ENCODE assay signal across 23 cellular contexts in the genomic region with DNA sequence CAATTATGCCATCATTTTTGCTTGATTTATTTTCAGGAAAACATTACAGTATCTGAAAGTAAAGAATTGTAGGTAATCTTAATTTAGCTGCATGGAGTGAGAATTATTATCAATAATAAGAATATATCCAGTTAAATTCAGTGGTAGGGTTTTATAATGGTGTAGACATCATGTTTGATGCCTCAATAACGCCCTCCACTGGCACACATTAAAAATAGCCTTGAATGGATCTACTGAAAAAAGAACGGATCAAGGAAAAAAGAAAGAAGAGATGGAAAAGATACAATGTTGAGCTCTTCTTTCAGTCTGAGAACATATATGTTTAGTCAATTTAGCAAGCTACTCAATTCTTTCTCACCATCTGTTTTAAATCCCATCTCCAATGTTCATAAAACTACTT.
A peak's percentile ranks its signal among the peaks of the same experiment; 100 is the strongest.
DNase-seq lines count a peak whose midpoint lies in the region; ATAC-seq and TF ChIP-seq lines count a peak whose summit lies in the region.
"Had no signal": no experiment of that assay in that cellular context is flagged by ENCODE, and none has a peak within 500 bp of the region (broad histone marks: within the 10 kb centered on the region; RNA-seq: fewer than 3 reads in every experiment).

No MANE protein-coding gene starts in this region.

- no peak for TF ChIP-seq RAD21 in SK-N-SH (IDR thresholded peaks at IDR 0.05; ENCODE audit: low read length)

- no peak for ATAC-seq in SK-N-SH treated with all-trans-retinoic acid at 6 μM for 48 hours
- 0 out of 2 replicates have a peak, but pooled peaks have one; percentile 10 for ATAC-seq in WTC11
- ATAC-seq in GM21786 (IDR thresholded peaks at IDR 0.05; ENCODE audit: unreplicated experiment) = no peak
- no peak for ATAC-seq in natural killer cell treated with Interleukin-12 subunit alpha and Interleukin-12 subunit beta and Interleukin-15 and Interleukin-18, amount 100 ng/mL, for 72 hours
- ATAC-seq: activated CD4-positive, CD25-positive, alpha-beta regulatory T cell treated with anti-CD3 and anti-CD28 coated beads, Interleukin-2, amount 50 U/mL, for 24 hours; lower lobe of right lung; right lobe of liver had no signal

- H3K79me2 ChIP-seq in SK-N-SH (ENCODE audit: insufficient read depth) = no peaks in the 10 kb centered on the region

- H3K27ac ChIP-seq in SK-N-SH (ENCODE audit: low read depth in 2 of 2, low read length in 1 of 2) = no peak overlapping the region
- H3K27ac ChIP-seq: KMS-11, lower lobe of right lung, right lobe of liver, testis had no signal

- WGBS in SK-N-SH (ENCODE audit: low lambda C conversion rate) = 1% methylated on average over 2 of the region's 2 CpGs

- H3K36me3 ChIP-seq in SK-N-SH (replicated peaks in 1 of 2; ENCODE audit: control insufficient read depth in 1 of 2, insufficient read depth in 2 of 2, low read length in 1 of 2) = no peaks in the 10 kb centered on the region
- H3K36me3 ChIP-seq: lower lobe of right lung, right lobe of liver had no signal

- no peak overlapping the region for H3K4me3 Mint-ChIP-seq in WTC11
- no peak overlapping the region for H3K4me3 Mint-ChIP-seq in natural killer cell treated with Interleukin-12 subunit alpha and Interleukin-12 subunit beta and Interleukin-15 and Interleukin-18, amount 100 ng/mL, for 72 hours
- H3K4me3 Mint-ChIP-seq: activated CD4-positive, alpha-beta memory T cell treated with anti-CD3 and anti-CD28 coated beads, Interleukin-2, amount 10 ng/mL, durations not matched to agents 7 days and 5 days; activated naive CD8-positive, alpha-beta T cell; CD14-positive monocyte had no signal

- no peak for TF ChIP-seq EP300 in SK-N-SH (IDR thresholded peaks at IDR 0.05; ENCODE audit: borderline replicate concordance in 1 of 2, low read depth in 1 of 2, low read length in 1 of 2)

- CTCF ChIA-PET in SK-N-SH (lab: Yijun Ruan, JAX) = no interaction called here
- CTCF ChIA-PET in WTC11 (lab: Charles Lee) = interaction anchor here (0.6 to 4.9 kb wide), 11 partner anchors 11 to 547 kb away, joined by 3 to 56 read pairs (median 3); no protein-coding TSS in a partner anchor

- peaks cover 75% of the 10 kb centered on the region for H3K4me1 Mint-ChIP-seq in WTC11
- no peaks in the 10 kb centered on the region for H3K4me1 Mint-ChIP-seq in natural killer cell treated with Interleukin-12 subunit alpha and Interleukin-12 subunit beta and Interleukin-15 and Interleukin-18, amount 100 ng/mL, for 72 hours (ENCODE audit: low read depth in 2 of 2)
- H3K4me1 Mint-ChIP-seq: activated CD4-positive, alpha-beta memory T cell treated with anti-CD3 and anti-CD28 coated beads, Interleukin-2, amount 10 ng/mL, durations not matched to agents 7 days and 5 days; CD14-positive monocyte had no signal

- peaks cover 24% of the 10 kb centered on the region for H3K36me3 Mint-ChIP-seq in WTC11
- H3K36me3 Mint-ChIP-seq in natural killer cell treated with Interleukin-12 subunit alpha and Interleukin-12 subunit beta and Interleukin-15 and Interleukin-18, amount 100 ng/mL, for 72 hours = no peaks in the 10 kb centered on the region
- H3K36me3 Mint-ChIP-seq: activated naive CD8-positive, alpha-beta T cell; CD14-positive monocyte had no signal

- H3K9me2 ChIP-seq in SK-N-SH = no peaks in the 10 kb centered on the region

- H2AFZ ChIP-seq in SK-N-SH (ENCODE audit: low read depth) = no peak overlapping the region

- H3F3A ChIP-seq in SK-N-SH (replicated peaks; ENCODE audit: insufficient read depth) = no peaks in the 10 kb centered on the region

- no peak overlapping the region for H3K4me2 ChIP-seq in SK-N-SH
- H3K4me2 ChIP-seq: KMS-11 had no signal

- peaks cover 20% of the 10 kb centered on the region for H3K9me3 Mint-ChIP-seq in WTC11
- peaks cover 25% of the 10 kb centered on the region for H3K9me3 Mint-ChIP-seq in natural killer cell treated with Interleukin-12 subunit alpha and Interleukin-12 subunit beta and Interleukin-15 and Interleukin-18, amount 100 ng/mL, for 72 hours

- no peaks in the 10 kb centered on the region for H3K9me3 ChIP-seq in SK-N-SH
- H3K9me3 ChIP-seq: right lobe of liver, testis had no signal

- H3K27ac Mint-ChIP-seq in WTC11 = peak overlapping the region; percentile 98; the same call in 1 of the 2 replicates
- no peak overlapping the region for H3K27ac Mint-ChIP-seq in natural killer cell treated with Interleukin-12 subunit alpha and Interleukin-12 subunit beta and Interleukin-15 and Interleukin-18, amount 100 ng/mL, for 72 hours
- H3K27ac Mint-ChIP-seq: activated CD4-positive, alpha-beta memory T cell treated with anti-CD3 and anti-CD28 coated beads, Interleukin-2, amount 10 ng/mL, durations not matched to agents 7 days and 5 days; activated naive CD8-positive, alpha-beta T cell; CD14-positive monocyte had no signal

- H3K9ac ChIP-seq in SK-N-SH = no peak overlapping the region
- H3K9ac ChIP-seq: KMS-11 had no signal

- TF ChIP-seq CTCF in SK-N-SH (IDR thresholded peaks at IDR 0.05) = peak; percentile 36
- peak; percentile 35 for TF ChIP-seq CTCF in WTC11 (IDR thresholded peaks at IDR 0.05)

- H3K27me3 Mint-ChIP-seq in WTC11 (ENCODE audit: low read depth) = peaks cover 11% of the 10 kb centered on the region
- no peaks in the 10 kb centered on the region for H3K27me3 Mint-ChIP-seq in natural killer cell treated with Interleukin-12 subunit alpha and Interleukin-12 subunit beta and Interleukin-15 and Interleukin-18, amount 100 ng/mL, for 72 hours
- H3K27me3 Mint-ChIP-seq: activated CD4-positive, alpha-beta memory T cell treated with anti-CD3 and anti-CD28 coated beads, Interleukin-2, amount 10 ng/mL, durations not matched to agents 7 days and 5 days; activated naive CD8-positive, alpha-beta T cell had no signal

- no peaks in the 10 kb centered on the region for H3K27me3 ChIP-seq in SK-N-SH (ENCODE audit: insufficient read depth)
- H3K27me3 ChIP-seq: right lobe of liver, testis had no signal

- no peaks in the 10 kb centered on the region for H4K20me1 ChIP-seq in SK-N-SH (ENCODE audit: insufficient read depth)

- no peak for DNase-seq in SK-N-SH
- DNase-seq in MV-4-11 (lab: John Stamatoyannopoulos, UW) = peak; percentile 1
- DNase-seq in WTC11 (ENCODE audit: low spot score) = no peak
- DNase-seq in NCI-H2107 (lab: John Stamatoyannopoulos, UW) = no peak
- no peak for DNase-seq in putamen (ENCODE audit: low spot score)
- no peak for DNase-seq in natural killer cell treated with Interleukin-12 subunit alpha and Interleukin-12 subunit beta and Interleukin-15 and Interleukin-18, amount 100 ng/mL, for 72 hours (ENCODE audit: low spot score)
- DNase-seq: activated CD4-positive, alpha-beta memory T cell treated with anti-CD3 and anti-CD28 coated beads, Interleukin-2, amount 10 ng/mL, durations not matched to agents 7 days and 5 days; aorta; Calu3; caudate nucleus; lower lobe of right lung; NCI-H2081; right lobe of liver; stimulated activated CD4-positive, alpha-beta T cell treated with anti-CD3 and anti-CD28 coated beads, Interleukin-4, amount 100 ng/mL, for 4 hours; stimulated activated naive CD4-positive, alpha-beta T cell treated with Interleukin-2 at 50 U/mL for 16 hours; T1000; testis had no signal

- POLR2A ChIA-PET in SK-N-SH (lab: Yijun Ruan, JAX) = no interaction called here
- POLR2A ChIA-PET in WTC11 (lab: Charles Lee) = no interaction called here

- no peak overlapping the region; a peak in 1 of 4 replicates for H3K4me3 ChIP-seq in SK-N-SH (ENCODE audit: low read depth in 2 of 2, low read length in 1 of 2)
- H3K4me3 ChIP-seq: lower lobe of right lung, right lobe of liver, testis had no signal

- no peaks in the 10 kb centered on the region for H3K4me1 ChIP-seq in SK-N-SH (ENCODE audit: control insufficient read depth in 1 of 2, insufficient read depth in 2 of 2, low read depth in 1 of 2, low read length in 1 of 2)
- H3K4me1 ChIP-seq: lower lobe of right lung, right lobe of liver, testis had no signal

TF ChIP-seq in SK-N-SH, 30 proteins besides CTCF, POLR2A, EP300 and RAD21 (continues in another document):
- no peak for TF ChIP-seq MEF2A (IDR thresholded peaks at IDR 0.05; ENCODE audit: borderline replicate concordance, low read depth)
- no peak for TF ChIP-seq ELF1 (IDR thresholded peaks at IDR 0.05)
- TF ChIP-seq, protein P1, sequence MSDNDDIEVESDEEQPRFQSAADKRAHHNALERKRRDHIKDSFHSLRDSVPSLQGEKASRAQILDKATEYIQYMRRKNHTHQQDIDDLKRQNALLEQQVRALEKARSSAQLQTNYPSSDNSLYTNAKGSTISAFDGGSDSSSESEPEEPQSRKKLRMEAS (IDR thresholded peaks at IDR 0.05; ENCODE audit: low read depth) = no peak
- TF ChIP-seq FOSL2 (IDR thresholded peaks at IDR 0.05; ENCODE audit: borderline replicate concordance, low read depth) = no peak
- TF ChIP-seq TEAD4 (IDR thresholded peaks at IDR 0.05; ENCODE audit: borderline replicate concordance, insufficient read depth) = no peak
- no peak for TF ChIP-seq FOXM1 (IDR thresholded peaks at IDR 0.05; ENCODE audit: low read depth)
- no peak for TF ChIP-seq CHD2 (IDR thresholded peaks at IDR 0.05; ENCODE audit: low read length, partially characterized antibody)

TF ChIP-seq in SK-N-SH treated with all-trans-retinoic acid at 6 μM for 48 hours, 23 proteins besides CTCF, POLR2A, EP300 and RAD21 (continues in another document):
- TF ChIP-seq ISL1 (CRISPR knock-in tag; IDR thresholded peaks at IDR 0.05) (no peak), GLIS3 (CRISPR knock-in tag; IDR thresholded peaks at IDR 0.05) (no peak), ARNTL (CRISPR knock-in tag; IDR thresholded peaks at IDR 0.05; ENCODE audit: borderline replicate concordance, low read depth) (no peak), ZC3H10 (CRISPR knock-in tag; IDR thresholded peaks at IDR 0.05) (no peak)

Comparison
In these comparisons a context has a peak if more than half of its experiments do, and no peak if none do; other contexts are left out.
1. Of the 6 proteins assayed by ChIP-seq in both WTC11 and SK-N-SH: peak only in WTC11: none; only in SK-N-SH: none; in both: CTCF; in neither: 5.